Comparison of ENCODE assay signal across 11 cellular contexts in the genomic region with DNA sequence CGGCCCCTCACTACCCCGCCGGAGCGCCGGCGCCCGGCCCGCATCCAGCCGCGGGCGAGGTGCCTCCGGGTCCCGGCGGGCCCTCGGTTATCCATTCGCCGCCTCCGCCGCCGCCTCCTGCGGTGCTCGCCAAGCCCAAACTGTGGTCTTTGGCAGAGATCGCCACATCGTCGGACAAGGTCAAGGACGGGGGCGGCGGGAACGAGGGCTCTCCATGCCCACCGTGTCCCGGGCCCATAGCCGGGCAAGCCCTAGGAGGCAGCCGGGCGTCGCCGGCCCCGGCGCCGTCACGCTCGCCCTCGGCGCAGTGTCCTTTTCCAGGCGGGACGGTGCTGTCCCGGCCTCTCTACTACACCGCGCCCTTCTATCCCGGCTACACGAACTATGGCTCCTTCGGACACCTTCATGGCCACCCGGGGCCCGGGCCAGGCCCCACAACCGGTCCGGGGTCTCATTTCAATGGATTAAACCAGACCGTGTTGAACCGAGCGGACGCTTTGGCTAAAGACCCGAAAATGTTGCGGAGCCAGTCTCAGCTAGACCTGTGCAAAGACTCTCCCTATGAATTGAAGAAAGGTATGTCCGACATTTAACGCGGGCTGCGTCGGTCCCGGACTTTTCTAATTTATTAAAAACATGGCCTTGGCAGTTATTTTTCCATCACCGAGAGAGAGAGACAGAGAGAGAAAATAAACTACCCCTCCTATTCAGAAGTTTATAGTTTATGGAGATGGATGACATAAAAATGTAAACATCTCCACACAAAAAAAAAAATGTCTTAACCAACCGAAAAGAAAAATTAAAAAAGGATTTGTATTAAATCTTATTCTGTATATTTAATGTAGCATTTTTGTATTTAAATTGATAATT. TPM values are rescaled to one million over a fixed set of nuclear protein-coding genes. Genes with fewer than 3 reads are reported as not detected.
DNase-seq lines count a peak whose midpoint lies in the region; ATAC-seq and TF ChIP-seq lines count a peak whose summit lies in the region.
"Had no signal": no experiment of that assay in that cellular context is flagged by ENCODE, and none has a peak within 500 bp of the region (broad histone marks: within the 10 kb centered on the region; RNA-seq: fewer than 3 reads in every experiment).

No MANE protein-coding gene starts in this region.

- H3K9me3 Mint-ChIP-seq in type B pancreatic cell = no peaks in the 10 kb centered on the region
- H3K9me3 Mint-ChIP-seq in naive thymus-derived CD4-positive, alpha-beta T cell = peaks cover 0 to 16% (median 3%) of the 10 kb centered on the region in 11 donors

- peak overlapping the region; percentile 90 for H3K27ac ChIP-seq in mammary epithelial cell (ENCODE audit: insufficient read depth, low read depth, low read length)
- H3K27ac ChIP-seq in naive thymus-derived CD4-positive, alpha-beta T cell (ENCODE audit: low read depth, low read length) = no peak overlapping the region
- H3K27ac ChIP-seq: spleen had no signal

- DNase-seq in Right ventricle myocardium inferior (ENCODE audit: missing footprints) = peak; percentile 20
- DNase-seq in left cardiac atrium = no peak
- DNase-seq in mammary epithelial cell = peak; percentile 46
- peak; percentile 4 for DNase-seq in kidney tubule cell (ENCODE audit: low spot score)
- no peak for DNase-seq in type B pancreatic cell (ENCODE audit: extremely low spot score, unreplicated experiment)
- no peak for DNase-seq in SKM-1 (lab: John Stamatoyannopoulos, UW; ENCODE audit: unreplicated experiment)
- no peak for DNase-seq in naive thymus-derived CD4-positive, alpha-beta T cell
- DNase-seq: NCI-H1092; spleen; stimulated activated naive CD4-positive, alpha-beta T cell treated with Interleukin-2 at 50 U/mL for 16 hours had no signal

- peaks cover 12% of the 10 kb centered on the region for H3K4me1 Mint-ChIP-seq in type B pancreatic cell (ENCODE audit: unreplicated experiment)
- peaks cover 14 to 51% (median 30%) of the 10 kb centered on the region in 7 donors for H3K4me1 Mint-ChIP-seq in naive thymus-derived CD4-positive, alpha-beta T cell

- peaks cover 28% of the 10 kb centered on the region for H3K36me3 Mint-ChIP-seq in type B pancreatic cell
- peaks cover 0 to 18% (median 0%) of the 10 kb centered on the region in 5 donors for H3K36me3 Mint-ChIP-seq in naive thymus-derived CD4-positive, alpha-beta T cell

- POLR2A ChIA-PET in naive thymus-derived CD4-positive, alpha-beta T cell (lab: Charles Lee) = no interaction called here

- H3K9ac ChIP-seq in mammary epithelial cell (ENCODE audit: insufficient read depth, low read length) = peak overlapping the region; percentile 98

- H3K27me3 ChIP-seq in mammary epithelial cell (ENCODE audit: insufficient read depth, low read length) = no peaks in the 10 kb centered on the region
- H3K27me3 ChIP-seq in naive thymus-derived CD4-positive, alpha-beta T cell (ENCODE audit: control insufficient read depth in 2 of 2, insufficient read depth in 2 of 2, low read length in 2 of 2) = peaks cover 10 to 36% of the 10 kb centered on the region in 2 donors

- TSS peak; percentile 20 for BruUV-seq in mammary epithelial cell (replicated peaks; lab: Mats Ljungman, UMichigan)

- intact Hi-C loops in Right ventricle myocardium inferior (cut with DNase I) = loop anchor here (2.0 to 10.0 kb wide), 5 partner anchors 71 to 1229 kb away; a partner anchor contains a TSS
- intact Hi-C loops in left cardiac atrium (cut with DNase I) = loop anchor here (10.0 kb wide), 1 partner anchor 649 kb away; a partner anchor contains a TSS
- intact Hi-C loops in mammary epithelial cell (cut with micrococcal nuclease) = loop anchor here (2.0 to 5.0 kb wide), 2 partner anchors 1041 to 1161 kb away; no protein-coding TSS in a partner anchor
- intact Hi-C loops in naive thymus-derived CD4-positive, alpha-beta T cell (cut with micrococcal nuclease) = loop anchor here in 1 of 2 donors (5.0 kb wide), 1 partner anchor 394 kb away; no protein-coding TSS in a partner anchor

- H3K4me3 Mint-ChIP-seq in type B pancreatic cell = peak overlapping the region; percentile 92
- H3K4me3 Mint-ChIP-seq in naive thymus-derived CD4-positive, alpha-beta T cell = peak overlapping the region in 3 of 10 donors; percentile 15 to 41 (median 36)

- TF ChIP-seq CTCF in mammary epithelial cell (conservative IDR thresholded peaks at IDR 0.05 in 1 of 2, IDR thresholded peaks at IDR 0.05 in 1 of 2; ENCODE audit: extremely low read depth in 1 of 2, insufficient read depth in 1 of 2, low read depth in 1 of 2, low read length in 2 of 2) (no peak), type B pancreatic cell (conservative IDR thresholded peaks at IDR 0.05) (no peak)

- CTCF ChIA-PET in mammary epithelial cell (lab: Charles Lee; ENCODE audit: low non-redundant PET) = no interaction called here
- CTCF ChIA-PET in naive thymus-derived CD4-positive, alpha-beta T cell (lab: Charles Lee) = no interaction called here

- WGBS in mammary epithelial cell (ENCODE audit: low coverage, missing lambda C conversion rate) = 1% methylated on average over 33 of the region's 69 CpGs

- no peaks in the 10 kb centered on the region for H3K9me3 ChIP-seq in mammary epithelial cell (replicated peaks; ENCODE audit: insufficient read depth, low read length)
- H3K9me3 ChIP-seq in naive thymus-derived CD4-positive, alpha-beta T cell (ENCODE audit: control insufficient read depth in 2 of 3, low read length in 3 of 3) = no peaks in the 10 kb centered on the region

- peaks cover 86% of the 10 kb centered on the region for H3K79me2 ChIP-seq in mammary epithelial cell (ENCODE audit: insufficient read depth, low read length)

- no peaks in the 10 kb centered on the region for H4K20me1 ChIP-seq in mammary epithelial cell (ENCODE audit: insufficient read depth, low read length)

- H3K27ac Mint-ChIP-seq in type B pancreatic cell = peak overlapping the region; percentile 84
- peak overlapping the region in 1 of 9 donors; percentile 76 for H3K27ac Mint-ChIP-seq in naive thymus-derived CD4-positive, alpha-beta T cell

- H3K4me2 ChIP-seq in mammary epithelial cell (ENCODE audit: insufficient read depth, low read depth, low read length) = peak overlapping the region; percentile 99

- H2AFZ ChIP-seq in mammary epithelial cell (ENCODE audit: low read depth, low read length) = no peak overlapping the region

- peak overlapping the region; percentile 64 to 95 (median 72) for H3K4me3 ChIP-seq in mammary epithelial cell (replicated peaks in 1 of 3; ENCODE audit: insufficient read depth in 1 of 3, low read depth in 2 of 3, low read length in 3 of 3)
- no peak overlapping the region for H3K4me3 ChIP-seq in naive thymus-derived CD4-positive, alpha-beta T cell (ENCODE audit: low read length)

- H3K27me3 Mint-ChIP-seq in type B pancreatic cell = peaks cover 63% of the 10 kb centered on the region
- peaks cover 63 to 80% (median 68%) of the 10 kb centered on the region in 5 donors for H3K27me3 Mint-ChIP-seq in naive thymus-derived CD4-positive, alpha-beta T cell

- H3K4me1 ChIP-seq in mammary epithelial cell (ENCODE audit: insufficient read depth, low read length) = peaks cover 25% of the 10 kb centered on the region
- peaks cover 5 to 7% of the 10 kb centered on the region in 2 donors for H3K4me1 ChIP-seq in naive thymus-derived CD4-positive, alpha-beta T cell (ENCODE audit: control insufficient read depth in 2 of 2, insufficient read depth in 2 of 2, low read length in 2 of 2)

- dilution Hi-C loops in mammary epithelial cell (cut with HindIII; ENCODE audit: low sequenced_read_pairs) = loop anchor here (10.0 to 25.0 kb wide), 3 partner anchors 109 to 1159 kb away; a partner anchor contains a TSS

- peaks cover 4% of the 10 kb centered on the region for H3K36me3 ChIP-seq in mammary epithelial cell (ENCODE audit: insufficient read depth, low read length)
- H3K36me3 ChIP-seq in naive thymus-derived CD4-positive, alpha-beta T cell (ENCODE audit: control insufficient read depth in 2 of 3, insufficient read depth in 3 of 3, low read length in 3 of 3) = no peaks in the 10 kb centered on the region
- H3K36me3 ChIP-seq: spleen had no signal

- no peak for ATAC-seq in Right ventricle myocardium inferior
- no peak for ATAC-seq in left cardiac atrium
- ATAC-seq in HG03025 (IDR thresholded peaks at IDR 0.05; ENCODE audit: low FRiP score, unreplicated experiment) = no peak
- no peak for ATAC-seq in naive thymus-derived CD4-positive, alpha-beta T cell

- in situ Hi-C loops in mammary epithelial cell (cut with MboI; ENCODE audit: low sequenced_read_pairs in 2 of 2) = loop anchor here (5.0 to 25.0 kb wide), 4 partner anchors 649 to 1169 kb away; a partner anchor contains a TSS

RNA-seq across cellular contexts. Expression of a gene that starts 2.9 kb away (rescaled TPM):
- total RNA-seq in Right ventricle myocardium inferior (13.2 TPM), left cardiac atrium (1 to 10 TPM in 1 of 2 donors, under 1 TPM in 1; 0.27 to 1.1 TPM), mammary epithelial cell (10 to 100 TPM in 1 of 2 donors, 1 to 10 TPM in 1; 7.6 to 19.0 TPM), type B pancreatic cell (ENCODE audit: low replicate concordance) (21.5 and 29.1 TPM in 2 replicates)
- polyA plus RNA-seq in mammary epithelial cell = 5.7 TPM
- polyA minus RNA-seq in mammary epithelial cell = 5.2 TPM
- under 1 TPM in 1 of 5 experiments, not detected in 4; 0.36 TPM for total RNA-seq in naive thymus-derived CD4-positive, alpha-beta T cell
- polyA plus RNA-seq in naive thymus-derived CD4-positive, alpha-beta T cell = not detected
- total RNA-seq: spleen had no signal
- polyA plus RNA-seq: spleen had no signal

Comparison
In these comparisons a context has a peak if more than half of its experiments do, and no peak if none do; other contexts are left out.
1. DNase-seq: peak in Right ventricle myocardium inferior (single experiment), mammary epithelial cell (single experiment) and kidney tubule cell (single experiment); none in left cardiac atrium (single experiment), type B pancreatic cell (single experiment), SKM-1 (single experiment) and naive thymus-derived CD4-positive, alpha-beta T cell (0 of 9).